ENCODE assay signal across 27 cellular contexts in the genomic region with DNA sequence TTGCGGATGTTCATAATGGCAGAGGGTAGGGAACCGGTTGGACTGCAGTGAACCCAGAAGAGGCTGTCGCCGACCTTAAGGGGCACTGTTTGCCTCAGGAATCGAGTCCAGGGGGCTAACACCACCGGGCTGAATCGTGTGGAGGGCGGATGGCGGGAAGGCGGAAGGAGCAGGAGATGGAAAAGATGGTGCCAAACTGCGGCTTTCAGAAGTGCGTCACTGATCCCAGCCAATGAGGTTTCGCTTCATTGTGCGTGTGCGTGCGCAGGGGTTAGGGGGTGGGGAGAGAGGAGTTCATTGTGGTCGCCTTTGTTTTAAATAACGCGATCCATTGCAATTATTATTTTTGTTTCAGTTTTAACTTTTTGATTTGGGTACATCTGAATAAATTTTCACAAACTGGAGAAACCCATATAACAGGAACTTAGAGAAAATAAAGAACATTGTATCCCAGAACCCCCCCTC. TPM values are rescaled to one million over a fixed set of nuclear protein-coding genes. Genes with fewer than 3 reads are reported as not detected.
"Had no signal": no experiment of that assay in that cellular context is flagged by ENCODE, and none has a peak within 500 bp of the region (broad histone marks: within the 10 kb centered on the region; RNA-seq: fewer than 3 reads in every experiment).

Gene NAA11, minus strand, starts transcription at position 198 of the 465 bp plus-strand sequence. Its CDS starts 184 bp downstream, at position 14.

- H3K4me1 ChIP-seq: left ventricle myocardium inferior, lower lobe of right lung, parathyroid adenoma, prostate gland, right lobe of liver had no signal

- H3K4me3 ChIP-seq: dorsolateral prefrontal cortex, hepatocyte, left ventricle myocardium inferior, lower lobe of right lung, prostate gland, right lobe of liver, thoracic aorta had no signal

- DNase-seq: cortex of kidney; dorsolateral prefrontal cortex; effector CD8-positive, alpha-beta T cell; foreskin melanocyte; head of caudate nucleus; kidney; left cardiac atrium; left ventricle myocardium inferior; lower lobe of right lung; natural killer cell; right lobe of liver; stimulated activated CD4-positive, alpha-beta T cell treated with anti-CD3 and anti-CD28 coated beads, Interleukin-4, amount 100 ng/mL, for 1 hour; stimulated activated CD8-positive, alpha-beta memory T cell treated with anti-CD3 and anti-CD28 coated beads, Interleukin-4, amount 100 ng/mL, for 48 hours had no signal

- H3K27ac Mint-ChIP-seq: memory B cell; mesothelial cell of epicardium; natural killer cell; stimulated activated effector memory CD8-positive, alpha-beta T cell treated with anti-CD3 and anti-CD28 coated beads, Interleukin-12 subunit alpha, Interleukin-12 subunit beta, amount 100 ng/mL, for 72 hours; stimulated activated naive CD8-positive, alpha-beta T cell treated with anti-CD3 and anti-CD28 coated beads, Interleukin-15, Interleukin-2, amounts not matched to agents 100 ng/mL and 50 ng/mL, for 24 hours; type B pancreatic cell had no signal

- H3K9me3 ChIP-seq: lower lobe of right lung, prostate gland, right lobe of liver, thoracic aorta had no signal

- ATAC-seq: left cardiac atrium; lower lobe of right lung; natural killer cell; right lobe of liver; stimulated activated effector memory CD8-positive, alpha-beta T cell treated with anti-CD3 and anti-CD28 coated beads, Interleukin-12 subunit alpha, Interleukin-12 subunit beta, amount 100 ng/mL, for 72 hours had no signal

- H3K4me3 Mint-ChIP-seq: memory B cell; mesothelial cell of epicardium; natural killer cell; stimulated activated effector memory CD8-positive, alpha-beta T cell treated with anti-CD3 and anti-CD28 coated beads, Interleukin-12 subunit alpha, Interleukin-12 subunit beta, amount 100 ng/mL, for 72 hours; stimulated activated naive CD8-positive, alpha-beta T cell treated with anti-CD3 and anti-CD28 coated beads, Interleukin-15, Interleukin-2, amounts not matched to agents 100 ng/mL and 50 ng/mL, for 24 hours; type B pancreatic cell had no signal

- H3K9me3 Mint-ChIP-seq: stimulated activated naive CD8-positive, alpha-beta T cell treated with anti-CD3 and anti-CD28 coated beads, Interleukin-15, Interleukin-2, amounts not matched to agents 100 ng/mL and 50 ng/mL, for 24 hours; type B pancreatic cell had no signal

- H3K27ac ChIP-seq: dorsolateral prefrontal cortex, hepatocyte, left ventricle myocardium inferior, lower lobe of right lung, parathyroid adenoma, prostate gland, right lobe of liver, thoracic aorta had no signal

- H3K27me3 Mint-ChIP-seq: stimulated activated naive CD8-positive, alpha-beta T cell treated with anti-CD3 and anti-CD28 coated beads, Interleukin-15, Interleukin-2, amounts not matched to agents 100 ng/mL and 50 ng/mL, for 24 hours; type B pancreatic cell had no signal

- H3K4me1 Mint-ChIP-seq: memory B cell; natural killer cell; stimulated activated effector memory CD8-positive, alpha-beta T cell treated with anti-CD3 and anti-CD28 coated beads, Interleukin-12 subunit alpha, Interleukin-12 subunit beta, amount 100 ng/mL, for 72 hours had no signal

- H3K27me3 ChIP-seq: dorsolateral prefrontal cortex, hepatocyte, right lobe of liver had no signal

- H3K36me3 ChIP-seq: left ventricle myocardium inferior, lower lobe of right lung, prostate gland, right lobe of liver, thoracic aorta had no signal

- H3K36me3 Mint-ChIP-seq: memory B cell; mesothelial cell of epicardium; natural killer cell; stimulated activated effector memory CD8-positive, alpha-beta T cell treated with anti-CD3 and anti-CD28 coated beads, Interleukin-12 subunit alpha, Interleukin-12 subunit beta, amount 100 ng/mL, for 72 hours; type B pancreatic cell had no signal

RNA-seq across cellular contexts. Expression of gene NAA11, which starts in this region (rescaled TPM):
- total RNA-seq: hepatocyte, kidney, left cardiac atrium, left ventricle myocardium inferior, lower lobe of right lung, mesothelial cell of epicardium, mucosa of gallbladder, myocyte, natural killer cell, omental fat pad, renal cortical epithelial cell, right lobe of liver, thoracic aorta had no signal
- polyA plus RNA-seq: esophagus, hepatocyte had no signal
